In genomic region chr7:36644625-36645422, GRCh38 we compare ENCODE assay signal across 19 cellular contexts.
DNase-seq lines count a peak whose midpoint lies in the region; ATAC-seq, FAIRE-seq and TF ChIP-seq lines count a peak whose summit lies in the region.
"Had no signal": no experiment of that assay in that cellular context is flagged by ENCODE, and none has a peak within 500 bp of the region (broad histone marks: within the 10 kb centered on the region; RNA-seq: fewer than 3 reads in every experiment).

No MANE protein-coding gene starts in this region.

- intact Hi-C loops in activated CD8-positive, alpha-beta T cell treated with anti-CD3 and anti-CD28 coated beads for 36 hours (cut with micrococcal nuclease), result no loop called here
- intact Hi-C loops in naive thymus-derived CD4-positive, alpha-beta T cell (cut with micrococcal nuclease), result loop anchor here in 1 of 2 donors (1.0 kb wide), 2 partner anchors 8 kb away; no protein-coding TSS in a partner anchor
- intact Hi-C loops in activated CD4-positive, alpha-beta T cell treated with anti-CD3 and anti-CD28 coated beads for 36 hours (cut with DNase I, micrococcal nuclease), result no loop called here

- TF ChIP-seq CTCF in activated CD8-positive, alpha-beta T cell treated with anti-CD3 and anti-CD28 coated beads for 36 hours (IDR thresholded peaks at IDR 0.05), result no peak

- H3K27me3 ChIP-seq in naive thymus-derived CD4-positive, alpha-beta T cell (ENCODE audit: control insufficient read depth in 2 of 2, insufficient read depth in 2 of 2, low read length in 2 of 2), result no peaks in the 10 kb centered on the region
- H3K27me3 ChIP-seq: foreskin keratinocyte, uterus had no signal

- peaks cover 24 to 39% of the 10 kb centered on the region in 2 donors for H3K4me1 ChIP-seq in naive thymus-derived CD4-positive, alpha-beta T cell (ENCODE audit: control insufficient read depth in 2 of 2, insufficient read depth in 2 of 2, low read length in 2 of 2)
- H3K4me1 ChIP-seq: left ventricle myocardium inferior, uterus had no signal

- no peak for ATAC-seq in activated CD8-positive, alpha-beta T cell treated with anti-CD3 and anti-CD28 coated beads for 36 hours
- no peak for ATAC-seq in activated CD8-positive, alpha-beta T cell treated with anti-CD3 and anti-CD28 coated beads, Interleukin-2, amount 10 ng/mL, durations not matched to agents 7 days and 5 days
- ATAC-seq in naive thymus-derived CD4-positive, alpha-beta T cell, result no peak
- ATAC-seq in activated CD4-positive, alpha-beta T cell treated with anti-CD3 and anti-CD28 coated beads for 36 hours, result no peak
- ATAC-seq: foreskin keratinocyte, Panc1 had no signal

- H3K27ac Mint-ChIP-seq in activated CD8-positive, alpha-beta T cell treated with anti-CD3 and anti-CD28 coated beads for 36 hours, result peak overlapping the region; percentile 59
- no peak overlapping the region for H3K27ac Mint-ChIP-seq in activated CD8-positive, alpha-beta T cell treated with anti-CD3 and anti-CD28 coated beads, Interleukin-2, amount 10 ng/mL, durations not matched to agents 7 days and 5 days
- H3K27ac Mint-ChIP-seq in naive thymus-derived CD4-positive, alpha-beta T cell, result peak overlapping the region in 8 of 9 donors; percentile 74 to 92 (median 85)
- no peak overlapping the region for H3K27ac Mint-ChIP-seq in activated CD4-positive, alpha-beta T cell treated with anti-CD3 and anti-CD28 coated beads for 36 hours

- H3K4me3 Mint-ChIP-seq in activated CD8-positive, alpha-beta T cell treated with anti-CD3 and anti-CD28 coated beads for 36 hours, result no peak overlapping the region
- H3K4me3 Mint-ChIP-seq in activated CD8-positive, alpha-beta T cell treated with anti-CD3 and anti-CD28 coated beads, Interleukin-2, amount 10 ng/mL, durations not matched to agents 7 days and 5 days, result no peak overlapping the region
- peak overlapping the region in 4 of 10 donors; percentile 22 to 43 (median 28) for H3K4me3 Mint-ChIP-seq in naive thymus-derived CD4-positive, alpha-beta T cell
- H3K4me3 Mint-ChIP-seq in activated CD4-positive, alpha-beta T cell treated with anti-CD3 and anti-CD28 coated beads for 36 hours, result no peak overlapping the region

- no peak for DNase-seq in activated CD8-positive, alpha-beta T cell treated with anti-CD3 and anti-CD28 coated beads for 36 hours
- DNase-seq in activated CD8-positive, alpha-beta T cell treated with anti-CD3 and anti-CD28 coated beads, Interleukin-2, amount 10 ng/mL, durations not matched to agents 7 days and 5 days, result no peak
- DNase-seq in cerebellar cortex (ENCODE audit: low spot score), result peak; percentile 62
- no peak for DNase-seq in naive thymus-derived CD4-positive, alpha-beta T cell
- peak; percentile 66 for DNase-seq in urothelium cell line (ENCODE audit: low spot score)
- no peak for DNase-seq in activated CD4-positive, alpha-beta T cell treated with anti-CD3 and anti-CD28 coated beads for 36 hours
- no peak for DNase-seq in stimulated activated naive CD4-positive, alpha-beta T cell (lab: John Stamatoyannopoulos, UW)
- DNase-seq in SIG-M5 (lab: John Stamatoyannopoulos, UW), result no peak
- DNase-seq: cerebellar nuclear complex, COR-L47, foreskin keratinocyte, GF-D8, left ventricle myocardium inferior, NCI-H2081, NCI-H526 treated with DMSO at 0.1 percent for 48 hours, uterus had no signal

- CTCF ChIA-PET in activated CD8-positive, alpha-beta T cell treated with anti-CD3 and anti-CD28 coated beads for 36 hours (lab: Charles Lee), result interaction anchor here (0.7 to 1.3 kb wide), 3 partner anchors 9 to 173 kb away, joined by 3 read pairs; no protein-coding TSS in a partner anchor
- CTCF ChIA-PET in activated CD8-positive, alpha-beta T cell treated with anti-CD3 and anti-CD28 coated beads, Interleukin-2, amount 10 ng/mL, durations not matched to agents 7 days and 5 days (lab: Charles Lee), result no interaction called here
- CTCF ChIA-PET in naive thymus-derived CD4-positive, alpha-beta T cell (lab: Charles Lee), result no interaction called here
- CTCF ChIA-PET in activated CD4-positive, alpha-beta T cell treated with anti-CD3 and anti-CD28 coated beads for 36 hours (lab: Charles Lee), result interaction anchor here (0.5 kb wide), 1 partner anchor 100 kb away, joined by 3 read pairs; no protein-coding TSS in a partner anchor

- H3K4me3 ChIP-seq in naive thymus-derived CD4-positive, alpha-beta T cell (ENCODE audit: low read length), result no peak overlapping the region
- H3K4me3 ChIP-seq: left ventricle myocardium inferior, uterus had no signal

- no peaks in the 10 kb centered on the region for H3K9me3 ChIP-seq in naive thymus-derived CD4-positive, alpha-beta T cell (ENCODE audit: control insufficient read depth in 2 of 3, low read length in 3 of 3)
- H3K9me3 ChIP-seq: left ventricle myocardium inferior, uterus had no signal

- peaks cover 6% of the 10 kb centered on the region for H3K36me3 Mint-ChIP-seq in activated CD8-positive, alpha-beta T cell treated with anti-CD3 and anti-CD28 coated beads for 36 hours (ENCODE audit: low read depth)
- peaks cover 15% of the 10 kb centered on the region for H3K36me3 Mint-ChIP-seq in activated CD8-positive, alpha-beta T cell treated with anti-CD3 and anti-CD28 coated beads, Interleukin-2, amount 10 ng/mL, durations not matched to agents 7 days and 5 days (ENCODE audit: low read depth)
- H3K36me3 Mint-ChIP-seq in naive thymus-derived CD4-positive, alpha-beta T cell, result peaks cover 0 to 36% (median 11%) of the 10 kb centered on the region in 5 donors
- H3K36me3 Mint-ChIP-seq in activated CD4-positive, alpha-beta T cell treated with anti-CD3 and anti-CD28 coated beads for 36 hours (ENCODE audit: low read depth), result peaks cover 3% of the 10 kb centered on the region

- no peaks in the 10 kb centered on the region for H3K9me3 Mint-ChIP-seq in activated CD8-positive, alpha-beta T cell treated with anti-CD3 and anti-CD28 coated beads for 36 hours
- H3K9me3 Mint-ChIP-seq in activated CD8-positive, alpha-beta T cell treated with anti-CD3 and anti-CD28 coated beads, Interleukin-2, amount 10 ng/mL, durations not matched to agents 7 days and 5 days (ENCODE audit: insufficient read depth), result peaks cover 4% of the 10 kb centered on the region
- peaks cover 0 to 4% (median 0%) of the 10 kb centered on the region in 11 donors for H3K9me3 Mint-ChIP-seq in naive thymus-derived CD4-positive, alpha-beta T cell
- no peaks in the 10 kb centered on the region for H3K9me3 Mint-ChIP-seq in activated CD4-positive, alpha-beta T cell treated with anti-CD3 and anti-CD28 coated beads for 36 hours (ENCODE audit: low read depth)

- no peaks in the 10 kb centered on the region for H3K27me3 Mint-ChIP-seq in activated CD8-positive, alpha-beta T cell treated with anti-CD3 and anti-CD28 coated beads for 36 hours
- no peaks in the 10 kb centered on the region for H3K27me3 Mint-ChIP-seq in activated CD8-positive, alpha-beta T cell treated with anti-CD3 and anti-CD28 coated beads, Interleukin-2, amount 10 ng/mL, durations not matched to agents 7 days and 5 days (ENCODE audit: low read depth)
- peaks cover 0 to 5% (median 0%) of the 10 kb centered on the region in 5 donors for H3K27me3 Mint-ChIP-seq in naive thymus-derived CD4-positive, alpha-beta T cell
- no peaks in the 10 kb centered on the region for H3K27me3 Mint-ChIP-seq in activated CD4-positive, alpha-beta T cell treated with anti-CD3 and anti-CD28 coated beads for 36 hours

- POLR2A ChIA-PET in activated CD8-positive, alpha-beta T cell treated with anti-CD3 and anti-CD28 coated beads for 36 hours (lab: Charles Lee), result no interaction called here
- POLR2A ChIA-PET in activated CD8-positive, alpha-beta T cell treated with anti-CD3 and anti-CD28 coated beads, Interleukin-2, amount 10 ng/mL, durations not matched to agents 7 days and 5 days (lab: Charles Lee), result no interaction called here
- POLR2A ChIA-PET in naive thymus-derived CD4-positive, alpha-beta T cell (lab: Charles Lee), result interaction anchor here (1.2 kb wide), 2 partner anchors 9 to 33 kb away, joined by 4 read pairs; no protein-coding TSS in a partner anchor
- POLR2A ChIA-PET in activated CD4-positive, alpha-beta T cell treated with anti-CD3 and anti-CD28 coated beads for 36 hours (lab: Charles Lee), result no interaction called here

- no peaks in the 10 kb centered on the region for H3K36me3 ChIP-seq in naive thymus-derived CD4-positive, alpha-beta T cell (ENCODE audit: control insufficient read depth in 2 of 3, insufficient read depth in 3 of 3, low read length in 3 of 3)
- H3K36me3 ChIP-seq: left ventricle myocardium inferior, uterus had no signal

- H3K4me1 Mint-ChIP-seq in activated CD8-positive, alpha-beta T cell treated with anti-CD3 and anti-CD28 coated beads for 36 hours (ENCODE audit: low read depth), result peaks cover 59% of the 10 kb centered on the region
- H3K4me1 Mint-ChIP-seq in activated CD8-positive, alpha-beta T cell treated with anti-CD3 and anti-CD28 coated beads, Interleukin-2, amount 10 ng/mL, durations not matched to agents 7 days and 5 days (ENCODE audit: low read depth), result peaks cover 44% of the 10 kb centered on the region
- H3K4me1 Mint-ChIP-seq in naive thymus-derived CD4-positive, alpha-beta T cell, result peaks cover 24 to 78% (median 67%) of the 10 kb centered on the region in 7 donors
- H3K4me1 Mint-ChIP-seq in activated CD4-positive, alpha-beta T cell treated with anti-CD3 and anti-CD28 coated beads for 36 hours, result peaks cover 48% of the 10 kb centered on the region

- peak; percentile 37 for FAIRE-seq in urothelium cell line (lab: Jason Lieb, UNC)
- FAIRE-seq: endometrium had no signal

- peak overlapping the region; percentile 14 for H3K27ac ChIP-seq in naive thymus-derived CD4-positive, alpha-beta T cell (ENCODE audit: low read depth, low read length)
- H3K27ac ChIP-seq: foreskin keratinocyte, left ventricle myocardium inferior, uterus, VCaP had no signal

Comparison
In these comparisons a context has a peak if more than half of its experiments do, and no peak if none do; other contexts are left out.
1. H3K27ac Mint-ChIP-seq: peak in activated CD8-positive, alpha-beta T cell treated with anti-CD3 and anti-CD28 coated beads for 36 hours (single experiment) and naive thymus-derived CD4-positive, alpha-beta T cell (8 of 9); none in activated CD8-positive, alpha-beta T cell treated with anti-CD3 and anti-CD28 coated beads, Interleukin-2, amount 10 ng/mL, durations not matched to agents 7 days and 5 days (single experiment) and activated CD4-positive, alpha-beta T cell treated with anti-CD3 and anti-CD28 coated beads for 36 hours (single experiment).
2. CTCF ChIA-PET loops: an anchor here in activated CD8-positive, alpha-beta T cell treated with anti-CD3 and anti-CD28 coated beads for 36 hours (0.7 to 1.3 kb wide) and activated CD4-positive, alpha-beta T cell treated with anti-CD3 and anti-CD28 coated beads for 36 hours (0.5 kb wide); none called in activated CD8-positive, alpha-beta T cell treated with anti-CD3 and anti-CD28 coated beads, Interleukin-2, amount 10 ng/mL, durations not matched to agents 7 days and 5 days and naive thymus-derived CD4-positive, alpha-beta T cell.
3. DNase-seq: peak in cerebellar cortex (single experiment) and urothelium cell line (single experiment); none in activated CD8-positive, alpha-beta T cell treated with anti-CD3 and anti-CD28 coated beads for 36 hours (single experiment), activated CD8-positive, alpha-beta T cell treated with anti-CD3 and anti-CD28 coated beads, Interleukin-2, amount 10 ng/mL, durations not matched to agents 7 days and 5 days (single experiment), naive thymus-derived CD4-positive, alpha-beta T cell (0 of 9), activated CD4-positive, alpha-beta T cell treated with anti-CD3 and anti-CD28 coated beads for 36 hours (single experiment), stimulated activated naive CD4-positive, alpha-beta T cell (0 of 6) and SIG-M5 (single experiment).